ENCODE assay signal across 17 cellular contexts in the genomic region with DNA sequence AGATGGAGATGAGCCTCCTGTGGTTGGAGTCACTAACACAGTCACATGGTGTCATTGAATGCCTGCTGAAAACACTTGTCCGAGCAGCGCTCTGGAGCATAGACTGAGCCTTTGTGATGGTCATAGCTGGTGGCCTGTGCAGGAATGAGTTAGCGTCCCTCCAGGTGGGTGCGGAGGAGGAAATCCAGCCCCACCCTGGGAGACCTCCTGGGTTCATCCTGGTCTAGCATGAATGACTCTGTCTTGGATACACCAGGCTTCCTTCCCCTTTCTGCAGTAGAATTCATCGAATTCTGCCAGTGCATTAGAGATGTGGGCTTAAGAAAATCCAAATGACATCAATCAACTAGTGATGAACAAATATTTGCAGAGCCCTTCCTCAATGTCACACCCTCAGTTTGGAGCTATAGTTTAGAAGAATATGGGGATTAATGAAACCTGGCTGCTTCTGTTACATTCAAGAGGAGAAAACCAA.
A peak's percentile ranks its signal among the peaks of the same experiment; 100 is the strongest.
DNase-seq lines count a peak whose midpoint lies in the region; ATAC-seq lines count a peak whose summit lies in the region.
"Had no signal": no experiment of that assay in that cellular context is flagged by ENCODE, and none has a peak within 500 bp of the region (broad histone marks: within the 10 kb centered on the region; RNA-seq: fewer than 3 reads in every experiment).

No MANE protein-coding gene starts in this region.

- no peak overlapping the region for H2AK5ac ChIP-seq in neuronal stem cell (ENCODE audit: low read depth, low read length)

- no peak overlapping the region for H2BK120ac ChIP-seq in neuronal stem cell (ENCODE audit: low read depth, low read length)

- H2BK5ac ChIP-seq in neuronal stem cell (ENCODE audit: low read length) = no peak overlapping the region

- WGBS in neuronal stem cell (ENCODE audit: extremely low coverage in 2 of 2, insufficient read length in 2 of 2, insufficient replicate concordance in 1 of 2), 2 donors = no CpG with 5 or more reads among the region's 5 CpGs

- peaks cover 16% of the 10 kb centered on the region; the same call in 1 of the 2 replicates for H4K20me1 ChIP-seq in BLaER1

- DNase-seq in SK-N-DZ (ENCODE audit: low spot score) = peak; percentile 93
- DNase-seq in head of caudate nucleus = peak in 40 of 42 donors; percentile 15 to 85 (median 56)
- DNase-seq in neuronal stem cell (ENCODE audit: low spot score) = no peak
- no peak for DNase-seq in NCI-H446 (lab: John Stamatoyannopoulos, UW)
- DNase-seq in activated CD8-positive, alpha-beta memory T cell treated with anti-CD3 and anti-CD28 coated beads for 24 hours = no peak
- no peak for DNase-seq in stimulated activated CD4-positive, alpha-beta T cell treated with anti-CD3 and anti-CD28 coated beads, Interleukin-4, amount 100 ng/mL, for 1 hour
- DNase-seq: Calu3; CD4-positive, alpha-beta memory T cell; DND-41; GDM1; KBM-7; NCI-H1436; NCI-H2029; PC-3 had no signal

- H2AFZ ChIP-seq in neuronal stem cell (ENCODE audit: low read length) = peak overlapping the region; percentile 2

- intact Hi-C loops in head of caudate nucleus (cut with DNase I) = no loop called here

- H3K23ac ChIP-seq in neuronal stem cell (ENCODE audit: low read depth, low read length, poor library complexity) = no peak overlapping the region

- H3K27me3 ChIP-seq in BLaER1 (no peaks in the 10 kb centered on the region), neuronal stem cell (ENCODE audit: control insufficient read depth in 3 of 3, insufficient read depth in 3 of 3, low read depth in 1 of 3, low read length in 3 of 3) (peaks cover 0 to 2% (median 0%) of the 10 kb centered on the region in 3 experiments)

- no peak for ATAC-seq in HG02852 (IDR thresholded peaks at IDR 0.05; ENCODE audit: unreplicated experiment)
- ATAC-seq: PC-3 had no signal

- H3K36me3 ChIP-seq in BLaER1 (no peaks in the 10 kb centered on the region), neuronal stem cell (replicated peaks in 1 of 2; ENCODE audit: control insufficient read depth in 2 of 2, insufficient read depth in 2 of 2, low read length in 2 of 2) (no peaks in the 10 kb centered on the region)

- H3K4me1 ChIP-seq in BLaER1 (peaks cover 63% of the 10 kb centered on the region), neuronal stem cell (ENCODE audit: control insufficient read depth in 2 of 2, insufficient read depth in 1 of 2, low read depth in 1 of 2, low read length in 2 of 2) (peaks cover 7 to 11% of the 10 kb centered on the region in 2 donors)

- H3K14ac ChIP-seq in neuronal stem cell (ENCODE audit: low read length) = no peak overlapping the region

- H3K79me1 ChIP-seq in neuronal stem cell (ENCODE audit: low read depth, low read length) = no peaks in the 10 kb centered on the region

- H4K91ac ChIP-seq in neuronal stem cell (ENCODE audit: low read depth, low read length, poor library complexity) = no peak overlapping the region

- H3K4me2 ChIP-seq in BLaER1 (peak overlapping the region; percentile 4; the same call in 1 of the 2 replicates), neuronal stem cell (ENCODE audit: insufficient read depth, low read length, poor library complexity, severe bottlenecking) (no peak overlapping the region)

- H2BK15ac ChIP-seq in neuronal stem cell (ENCODE audit: low read length) = no peak overlapping the region

- no peak overlapping the region for H3K27ac ChIP-seq in BLaER1
- no peak overlapping the region for H3K27ac ChIP-seq in neuronal stem cell (replicated peaks; ENCODE audit: low read length)
- H3K27ac ChIP-seq: RWPE1 had no signal

- no peaks in the 10 kb centered on the region for H3K9me3 ChIP-seq in BLaER1
- no peaks in the 10 kb centered on the region for H3K9me3 ChIP-seq in neuronal stem cell (replicated peaks in 1 of 2; ENCODE audit: control insufficient read depth in 2 of 2, insufficient read depth in 1 of 2, low read depth in 1 of 2, low read length in 2 of 2)

- no peak overlapping the region for H3K9ac ChIP-seq in BLaER1
- H3K9ac ChIP-seq in neuronal stem cell (ENCODE audit: low read depth, low read length, poor library complexity) = no peak overlapping the region

- H3K4ac ChIP-seq in neuronal stem cell (ENCODE audit: low read length) = no peak overlapping the region

- H3K18ac ChIP-seq in neuronal stem cell (ENCODE audit: low read length) = no peak overlapping the region

- H2BK12ac ChIP-seq in neuronal stem cell (ENCODE audit: low read length) = no peak overlapping the region

- H3K4me3 ChIP-seq in BLaER1 = no peak overlapping the region
- no peak overlapping the region for H3K4me3 ChIP-seq in neuronal stem cell (ENCODE audit: low read length in 2 of 2)

- H4K8ac ChIP-seq in neuronal stem cell (ENCODE audit: low read depth, low read length) = no peak overlapping the region

Comparison
In these comparisons a context has a peak if more than half of its experiments do, and no peak if none do; other contexts are left out.
1. DNase-seq: peak in SK-N-DZ (single experiment) and head of caudate nucleus (40 of 42); none in neuronal stem cell (single experiment), NCI-H446 (0 of 2), activated CD8-positive, alpha-beta memory T cell treated with anti-CD3 and anti-CD28 coated beads for 24 hours (single experiment) and stimulated activated CD4-positive, alpha-beta T cell treated with anti-CD3 and anti-CD28 coated beads, Interleukin-4, amount 100 ng/mL, for 1 hour (single experiment).